In genomic region chr6:100085162-100085431, GRCh38 we compare ENCODE assay signal across 18 cellular contexts.
A peak's percentile ranks its signal among the peaks of the same experiment; 100 is the strongest.
DNase-seq lines count a peak whose midpoint lies in the region; ATAC-seq and TF ChIP-seq lines count a peak whose summit lies in the region.
"Had no signal": no experiment of that assay in that cellular context is flagged by ENCODE, and none has a peak within 500 bp of the region (broad histone marks: within the 10 kb centered on the region; RNA-seq: fewer than 3 reads in every experiment).

No MANE protein-coding gene starts in this region.

- H3K27ac ChIP-seq in mammary epithelial cell (ENCODE audit: insufficient read depth, low read depth, low read length) (no peak overlapping the region), hepatocyte (peak overlapping the region; percentile 37)
- H3K27ac ChIP-seq: 22Rv1, BLaER1, HL-60 had no signal

- H3K9me3 ChIP-seq in mammary epithelial cell (replicated peaks; ENCODE audit: insufficient read depth, low read length): no peaks in the 10 kb centered on the region
- H3K9me3 ChIP-seq in hepatocyte (ENCODE audit: low read depth): no peaks in the 10 kb centered on the region
- H3K9me3 ChIP-seq: BLaER1, Caco-2 had no signal

- H3K36me3 Mint-ChIP-seq in MCF 10A (ENCODE audit: insufficient read depth, unreplicated experiment): no peaks in the 10 kb centered on the region
- H3K36me3 Mint-ChIP-seq: CD8-positive, alpha-beta memory T cell had no signal

- H3K4me3 ChIP-seq in mammary epithelial cell (replicated peaks in 1 of 3; ENCODE audit: insufficient read depth in 1 of 3, low read depth in 2 of 3, low read length in 3 of 3): no peak overlapping the region
- H3K4me3 ChIP-seq in hepatocyte: no peak overlapping the region
- H3K4me3 ChIP-seq: BLaER1 had no signal

- H3K4me1 ChIP-seq in mammary epithelial cell (ENCODE audit: insufficient read depth, low read length) (no peaks in the 10 kb centered on the region), hepatocyte (ENCODE audit: insufficient read depth) (no peaks in the 10 kb centered on the region)
- H3K4me1 ChIP-seq: BLaER1, Caco-2 had no signal

- H3K27me3 ChIP-seq in mammary epithelial cell (ENCODE audit: insufficient read depth, low read length) (no peaks in the 10 kb centered on the region), hepatocyte (no peaks in the 10 kb centered on the region)
- H3K27me3 ChIP-seq: BLaER1 had no signal

- dilution Hi-C loops in mammary epithelial cell (cut with HindIII; ENCODE audit: low sequenced_read_pairs): no loop called here

- H3K9ac ChIP-seq in mammary epithelial cell (ENCODE audit: insufficient read depth, low read length): no peak overlapping the region
- H3K9ac ChIP-seq: BLaER1 had no signal

- 58% methylated on average over 2 of the region's 2 CpGs for WGBS in mammary epithelial cell (ENCODE audit: low coverage, missing lambda C conversion rate)
- WGBS in hepatocyte (ENCODE audit: low lambda C conversion rate, missing lambda C conversion rate): 73% methylated on average over 2 of the region's 2 CpGs

- no peak for DNase-seq in MCF 10A (ENCODE audit: unreplicated experiment)
- no peak for DNase-seq in mammary epithelial cell
- no peak for DNase-seq in hepatocyte (ENCODE audit: low spot score)
- DNase-seq in omental fat pad (ENCODE audit: low spot score): no peak
- no peak for DNase-seq in SHP77 (lab: John Stamatoyannopoulos, UW)
- DNase-seq in stimulated activated CD4-positive, alpha-beta T cell treated with anti-CD3 and anti-CD28 coated beads, Interleukin-15, amount 100 ng/mL, for 24 hours: no peak
- no peak for DNase-seq in activated T-cell treated with anti-CD3 and anti-CD28 coated beads, Interleukin-2, amount 50 U/mL, for 1 hour
- DNase-seq in NCI-H446 treated with DMSO at 0.1 percent for 48 hours (lab: John Stamatoyannopoulos, UW): no peak
- DNase-seq: AML-193; Caco-2; CD8-positive, alpha-beta memory T cell; DND-41; GDM1; HCEC 1CT; HFFc6 had no signal

- no peaks in the 10 kb centered on the region for H3K36me3 ChIP-seq in mammary epithelial cell (ENCODE audit: insufficient read depth, low read length)
- no peaks in the 10 kb centered on the region for H3K36me3 ChIP-seq in hepatocyte (replicated peaks; ENCODE audit: insufficient read depth, low read depth)
- H3K36me3 ChIP-seq: BLaER1 had no signal

- H3K4me3 Mint-ChIP-seq in MCF 10A (ENCODE audit: unreplicated experiment): no peak overlapping the region
- H3K4me3 Mint-ChIP-seq: CD8-positive, alpha-beta memory T cell; HFFc6 had no signal

- BruUV-seq in MCF 10A (replicated peaks; lab: Mats Ljungman, UMichigan) (no TSS peak), mammary epithelial cell (replicated peaks; lab: Mats Ljungman, UMichigan) (no TSS peak)

- H3K79me2 ChIP-seq in mammary epithelial cell (ENCODE audit: insufficient read depth, low read length) (no peaks in the 10 kb centered on the region), hepatocyte (no peaks in the 10 kb centered on the region)

- in situ Hi-C loops in mammary epithelial cell (cut with MboI; ENCODE audit: low sequenced_read_pairs in 2 of 2): no loop called here

- intact Hi-C loops in MCF 10A (cut with micrococcal nuclease) (no loop called here), mammary epithelial cell (cut with micrococcal nuclease) (no loop called here)

- H3K4me1 Mint-ChIP-seq in MCF 10A (ENCODE audit: insufficient read depth, unreplicated experiment): peaks cover 21% of the 10 kb centered on the region
- H3K4me1 Mint-ChIP-seq: CD8-positive, alpha-beta memory T cell had no signal

- no peaks in the 10 kb centered on the region for H3K27me3 Mint-ChIP-seq in MCF 10A (ENCODE audit: insufficient read depth, unreplicated experiment)

- H2AFZ ChIP-seq in mammary epithelial cell (ENCODE audit: low read depth, low read length) (no peak overlapping the region), hepatocyte (no peak overlapping the region)

- no peak overlapping the region for H3K4me2 ChIP-seq in mammary epithelial cell (ENCODE audit: insufficient read depth, low read depth, low read length)
- H3K4me2 ChIP-seq in hepatocyte: no peak overlapping the region
- H3K4me2 ChIP-seq: BLaER1 had no signal

- peak; percentile 86 for ATAC-seq in omental fat pad (ENCODE audit: low FRiP score)

- H3K27ac Mint-ChIP-seq in MCF 10A (ENCODE audit: low read depth, unreplicated experiment): peak overlapping the region; percentile 51
- H3K27ac Mint-ChIP-seq: CD8-positive, alpha-beta memory T cell had no signal

- no peaks in the 10 kb centered on the region for H3K9me2 ChIP-seq in hepatocyte (replicated peaks; ENCODE audit: insufficient read depth)

- CTCF ChIA-PET in MCF 10A (lab: Yijun Ruan, JAX) (interaction anchor here (0.9 to 2.4 kb wide), 5 partner anchors 12 to 217 kb away, joined by 3 to 12 read pairs (median 9); no protein-coding TSS in a partner anchor), mammary epithelial cell (lab: Charles Lee; ENCODE audit: low non-redundant PET) (no interaction called here)

- TF ChIP-seq CTCF in MCF 10A (IDR thresholded peaks at IDR 0.05; ENCODE audit: unreplicated experiment): no peak
- no peak for TF ChIP-seq CTCF in mammary epithelial cell (conservative IDR thresholded peaks at IDR 0.05 in 1 of 2, IDR thresholded peaks at IDR 0.05 in 1 of 2; ENCODE audit: extremely low read depth in 1 of 2, insufficient read depth in 1 of 2, low read depth in 1 of 2, low read length in 2 of 2)
- TF ChIP-seq CTCF in hepatocyte (IDR thresholded peaks at IDR 0.05; ENCODE audit: poor library complexity): no peak
- no peak for TF ChIP-seq CTCF in omental fat pad (IDR thresholded peaks at IDR 0.05)

- no peaks in the 10 kb centered on the region for H4K20me1 ChIP-seq in mammary epithelial cell (ENCODE audit: insufficient read depth, low read length)
- no peaks in the 10 kb centered on the region for H4K20me1 ChIP-seq in hepatocyte (ENCODE audit: insufficient read depth, poor library complexity, severe bottlenecking)
- H4K20me1 ChIP-seq: BLaER1 had no signal

- POLR2A ChIA-PET in MCF 10A (lab: Yijun Ruan, JAX): interaction anchor here (0.8 kb wide), 1 partner anchor 14 kb away, joined by 4 read pairs; no protein-coding TSS in a partner anchor

- no peaks in the 10 kb centered on the region for H3K9me3 Mint-ChIP-seq in MCF 10A (ENCODE audit: unreplicated experiment)
- H3K9me3 Mint-ChIP-seq: HFFc6 had no signal
